In the genomic region with DNA sequence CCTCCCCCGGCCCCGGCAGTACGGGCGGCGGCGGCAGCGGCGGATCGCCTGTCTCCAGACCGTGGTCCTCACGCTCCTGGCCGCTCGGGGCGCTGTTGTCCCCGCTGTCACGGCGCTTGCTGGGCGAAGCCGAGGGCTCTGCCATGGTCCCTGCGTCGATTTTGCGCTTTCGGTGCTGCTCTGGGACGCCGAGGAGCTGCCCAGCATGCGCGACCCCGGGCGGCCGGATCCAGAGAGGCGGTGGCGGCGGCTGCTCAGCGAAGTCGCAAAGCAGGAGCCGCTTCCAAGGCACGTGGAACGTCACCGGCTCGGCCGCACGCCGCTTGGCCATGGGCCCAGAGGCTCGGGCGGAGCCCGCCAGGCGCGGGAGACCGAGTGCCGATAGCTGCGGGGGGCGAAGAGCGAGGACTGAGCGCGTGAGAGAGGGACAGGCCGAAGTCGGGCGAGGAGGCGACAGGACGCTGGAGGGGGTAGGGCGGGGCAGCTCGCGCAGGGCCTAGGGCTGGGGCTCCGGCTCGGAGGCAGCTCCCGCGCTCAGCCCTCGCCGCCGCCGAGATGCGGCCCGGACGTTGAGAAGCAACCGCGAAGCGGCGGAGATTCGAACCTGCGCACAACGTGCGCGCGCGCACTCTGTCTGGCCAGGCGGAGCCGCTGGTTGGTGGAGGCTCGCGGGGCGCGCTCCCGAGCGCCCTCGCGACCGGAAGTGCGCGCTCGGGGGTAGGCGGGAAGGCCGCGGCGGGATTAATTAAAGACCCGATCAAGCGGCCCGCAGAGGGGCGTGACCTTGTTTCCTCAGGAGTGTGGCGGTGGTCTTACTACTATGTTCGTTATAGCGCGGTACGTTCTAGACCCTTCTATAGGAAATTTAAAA, we compare ENCODE assay signal across 8 cellular contexts. TPM values are rescaled to one million over a fixed set of nuclear protein-coding genes. Genes with fewer than 3 reads are reported as not detected.
DNase-seq lines count a peak whose midpoint lies in the region; ATAC-seq and TF ChIP-seq lines count a peak whose summit lies in the region.

A gene with protein sequence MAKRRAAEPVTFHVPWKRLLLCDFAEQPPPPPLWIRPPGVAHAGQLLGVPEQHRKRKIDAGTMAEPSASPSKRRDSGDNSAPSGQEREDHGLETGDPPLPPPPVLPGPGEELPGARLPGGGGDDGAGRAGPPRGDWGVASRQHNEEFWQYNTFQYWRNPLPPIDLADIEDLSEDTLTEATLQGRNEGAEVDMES (minus strand): TSS at position 632 of the 871 bp plus-strand sequence. CDS start 301 bp downstream, at position 331.

- TF ChIP-seq CTCF in NB4 (IDR thresholded peaks at IDR 0.05; ENCODE audit: low read depth, low read length), result peak; percentile 42
- peak; percentile 65 for TF ChIP-seq CTCF in osteoblast (IDR thresholded peaks at IDR 0.05; ENCODE audit: extremely low read depth, low read depth, low read length)
- TF ChIP-seq CTCF in thoracic aorta (IDR thresholded peaks at IDR 0.05), result peak; percentile 84

- H3K36me3 ChIP-seq in osteoblast (ENCODE audit: insufficient read depth, low read length) (no peaks in the 10 kb centered on the region), thoracic aorta (no peaks in the 10 kb centered on the region)

- H3K36me3 Mint-ChIP-seq in activated naive CD4-positive, alpha-beta T cell treated with anti-CD3 and anti-CD28 coated beads for 36 hours (ENCODE audit: low read depth), result peaks cover 13% of the 10 kb centered on the region

- H3K27me3 ChIP-seq in osteoblast (ENCODE audit: insufficient read depth, low read length) (no peaks in the 10 kb centered on the region), thoracic aorta (replicated peaks; ENCODE audit: insufficient read depth) (no peaks in the 10 kb centered on the region)

- peaks cover 3% of the 10 kb centered on the region for H4K20me1 ChIP-seq in osteoblast (ENCODE audit: insufficient read depth, low read length)

- H3K27ac ChIP-seq in osteoblast (ENCODE audit: low read depth, low read length) (peak within 1 kb of the TSS; percentile 86), thoracic aorta (peak within 1 kb of the TSS; percentile 92 to 94)

- H3K4me2 ChIP-seq in osteoblast (ENCODE audit: insufficient read depth, low read length), result peak within 1 kb of the TSS; percentile 95

- peak within 1 kb of the TSS; percentile 100 for H2AFZ ChIP-seq in osteoblast (ENCODE audit: low read length)

- ATAC-seq in HG02588 (IDR thresholded peaks at IDR 0.05; ENCODE audit: unreplicated experiment), result peak; percentile 95
- ATAC-seq in thoracic aorta (ENCODE audit: insufficient number of reproducible peaks, low FRiP score, low read depth), result peak; percentile 96

- H3K4me3 Mint-ChIP-seq in activated naive CD4-positive, alpha-beta T cell treated with anti-CD3 and anti-CD28 coated beads for 36 hours, result peak within 1 kb of the TSS; percentile 95

- CTCF ChIA-PET in activated naive CD4-positive, alpha-beta T cell treated with anti-CD3 and anti-CD28 coated beads for 36 hours (lab: Charles Lee), result interaction anchor here (0.5 to 5.2 kb wide), 18 partner anchors 52 to 1581 kb away, joined by 3 to 42 read pairs (median 4); a partner anchor contains a TSS

- no peaks in the 10 kb centered on the region for H3K9me3 Mint-ChIP-seq in activated naive CD4-positive, alpha-beta T cell treated with anti-CD3 and anti-CD28 coated beads for 36 hours

- intact Hi-C loops in activated naive CD4-positive, alpha-beta T cell treated with anti-CD3 and anti-CD28 coated beads for 36 hours (cut with micrococcal nuclease), result loop anchor here (1.0 to 5.0 kb wide), 10 partner anchors 9 to 940 kb away; a partner anchor contains a TSS

- peaks cover 15% of the 10 kb centered on the region for H3K79me2 ChIP-seq in osteoblast (ENCODE audit: insufficient read depth, low read length)

- peak; percentile 54 for TF ChIP-seq POLR2A in GM10847 (IDR thresholded peaks at IDR 0.05; ENCODE audit: extremely low read depth, insufficient read length)
- peak; percentile 67 for TF ChIP-seq POLR2A in NB4 (IDR thresholded peaks at IDR 0.05; ENCODE audit: extremely low read depth, insufficient read length)

- H3K4me1 ChIP-seq in osteoblast (ENCODE audit: insufficient read depth, low read length) (peaks cover 6% of the 10 kb centered on the region), thoracic aorta (ENCODE audit: control insufficient read depth in 1 of 2, low read depth in 2 of 2) (peaks cover 0 to 13% of the 10 kb centered on the region in 2 donors)

- DNase-seq in NB4 (ENCODE audit: low read depth) (peak; percentile 88), SK-N-DZ (ENCODE audit: low spot score) (peak; percentile 84), globus pallidus (ENCODE audit: low spot score) (peak; percentile 85), osteoblast (ENCODE audit: insufficient read length, low spot score, missing footprints) (peak; percentile 96), thoracic aorta (ENCODE audit: low spot score) (peak; percentile 58)
- peak; percentile 92 for DNase-seq in activated naive CD4-positive, alpha-beta T cell treated with anti-CD3 and anti-CD28 coated beads for 36 hours

- H3K4me1 Mint-ChIP-seq in activated naive CD4-positive, alpha-beta T cell treated with anti-CD3 and anti-CD28 coated beads for 36 hours (ENCODE audit: low read depth), result peaks cover 26% of the 10 kb centered on the region

- peak within 1 kb of the TSS; percentile 89 for H3K27ac Mint-ChIP-seq in activated naive CD4-positive, alpha-beta T cell treated with anti-CD3 and anti-CD28 coated beads for 36 hours

- H3K4me3 ChIP-seq in NB4 (ENCODE audit: low read depth, low read length) (peak within 1 kb of the TSS; percentile 74), osteoblast (ENCODE audit: insufficient read depth, low read length) (peak within 1 kb of the TSS; percentile 97), thoracic aorta (peak within 1 kb of the TSS; percentile 93)

- H3K27me3 Mint-ChIP-seq in activated naive CD4-positive, alpha-beta T cell treated with anti-CD3 and anti-CD28 coated beads for 36 hours (ENCODE audit: low read depth), result no peaks in the 10 kb centered on the region

- H3K9me3 ChIP-seq in osteoblast (ENCODE audit: low read depth, low read length), result no peaks in the 10 kb centered on the region
- H3K9me3 ChIP-seq in thoracic aorta, result no peaks in the 10 kb centered on the region

RNA-seq across cellular contexts. Expression of the gene that starts here (rescaled TPM):
- polyA plus RNA-seq in SK-N-DZ (2014; cell fraction: cytosol; rRNA removed), result 13.8 and 15.1 TPM in 2 replicates
- 13.3 and 13.7 TPM in 2 replicates for polyA plus RNA-seq in SK-N-DZ (2014; cell fraction: nucleus; rRNA removed)
- 10 to 100 TPM; 23.1 to 23.9 TPM for total RNA-seq in activated naive CD4-positive, alpha-beta T cell treated with anti-CD3 and anti-CD28 coated beads for 36 hours
- total RNA-seq in osteoblast (2.9 and 3.8 TPM in 2 replicates), thoracic aorta (1 to 10 TPM; 3.0 to 4.5 TPM)

Comparison
In these comparisons a context has a peak if more than half of its experiments do, and no peak if none do; other contexts are left out.
1. Peak in every context shown above with its lines: DNase-seq, ATAC-seq, H3K4me3 ChIP-seq and H3K27ac ChIP-seq.